Comparison of ENCODE assay signal across 17 cellular contexts in the genomic region with DNA sequence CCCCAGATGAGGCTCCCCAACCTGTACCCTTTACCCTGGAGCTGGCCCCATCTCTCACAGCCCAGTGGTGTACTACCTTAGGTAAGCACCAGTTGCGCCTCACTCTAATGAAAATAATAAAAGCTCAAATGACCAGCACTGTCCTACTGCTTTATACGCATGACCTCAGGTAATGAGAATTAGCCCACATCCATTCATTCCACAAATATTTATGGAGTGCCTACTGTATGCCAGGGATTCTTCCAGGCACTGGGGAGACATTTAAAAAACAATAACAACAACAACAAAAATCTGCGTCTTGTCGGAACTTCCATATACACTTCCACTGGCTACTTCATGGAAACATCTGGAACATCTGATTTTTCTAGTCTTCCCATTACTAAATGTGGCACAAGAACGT. TPM values are rescaled to one million over a fixed set of nuclear protein-coding genes. Genes with fewer than 3 reads are reported as not detected.
DNase-seq lines count a peak whose midpoint lies in the region; ATAC-seq, FAIRE-seq and TF ChIP-seq lines count a peak whose summit lies in the region.
"Had no signal": no experiment of that assay in that cellular context is flagged by ENCODE, and none has a peak within 500 bp of the region (broad histone marks: within the 10 kb centered on the region; RNA-seq: fewer than 3 reads in every experiment).

No MANE protein-coding gene starts in this region.

- H3K36me3 ChIP-seq in CD8-positive, alpha-beta T cell (ENCODE audit: insufficient read depth, low read length), result no peaks in the 10 kb centered on the region
- H3K36me3 ChIP-seq in HUES64 (ENCODE audit: insufficient read depth, low read length), result no peaks in the 10 kb centered on the region
- H3K36me3 ChIP-seq in endothelial cell of umbilical vein (ENCODE audit: control insufficient read depth in 2 of 2, extremely low read depth in 1 of 2, insufficient read depth in 2 of 2, low read length in 2 of 2), result no peaks in the 10 kb centered on the region
- peaks cover 3% of the 10 kb centered on the region for H3K36me3 ChIP-seq in osteoblast (ENCODE audit: insufficient read depth, low read length)

- dilution Hi-C loops in endothelial cell of umbilical vein (cut with MboI; ENCODE audit: extremely low pct_ligation_motif_present, low sequenced_read_pairs), result no loop called here

- no peaks in the 10 kb centered on the region for H3K27me3 Mint-ChIP-seq in CD8-positive, alpha-beta T cell (ENCODE audit: low read depth)
- no peaks in the 10 kb centered on the region for H3K27me3 Mint-ChIP-seq in T-helper 17 cell

- peak; percentile 40 for FAIRE-seq in endothelial cell of umbilical vein (lab: Jason Lieb, UNC)
- FAIRE-seq: GM12891 had no signal

- TF ChIP-seq CTCF in CD8-positive, alpha-beta T cell (IDR thresholded peaks at IDR 0.05), result no peak
- TF ChIP-seq CTCF in endothelial cell of umbilical vein (IDR thresholded peaks at IDR 0.05; ENCODE audit: extremely low read depth in 1 of 2, insufficient read depth in 1 of 2, low read depth in 1 of 2, low read length in 2 of 2), result no peak
- TF ChIP-seq CTCF in osteoblast (IDR thresholded peaks at IDR 0.05; ENCODE audit: extremely low read depth, low read depth, low read length), result no peak
- TF ChIP-seq CTCF in GM13976 (IDR thresholded peaks at IDR 0.05; ENCODE audit: borderline replicate concordance, control extremely low read depth, extremely low read depth, insufficient read depth, missing control alignments), result no peak

- POLR2A ChIA-PET in CD8-positive, alpha-beta T cell (lab: Charles Lee), result no interaction called here
- POLR2A ChIA-PET in endothelial cell of umbilical vein (lab: Charles Lee), result no interaction called here

- H3K27ac Mint-ChIP-seq in CD8-positive, alpha-beta T cell, result peak overlapping the region; percentile 18
- no peak overlapping the region for H3K27ac Mint-ChIP-seq in T-helper 17 cell

- H3K9me1 ChIP-seq in endothelial cell of umbilical vein (replicated peaks; ENCODE audit: control insufficient read depth, extremely low read depth, insufficient read depth, low read length), result no peaks in the 10 kb centered on the region

- intact Hi-C loops in CD8-positive, alpha-beta T cell (cut with DNase I, micrococcal nuclease), result no loop called here
- intact Hi-C loops in endothelial cell of umbilical vein (cut with micrococcal nuclease), result no loop called here

- ATAC-seq in CD8-positive, alpha-beta T cell, result no peak
- no peak for ATAC-seq in T-helper 17 cell

- no peaks in the 10 kb centered on the region for H3K9me3 ChIP-seq in CD8-positive, alpha-beta T cell (ENCODE audit: low read length)
- H3K9me3 ChIP-seq in HUES64 (ENCODE audit: insufficient read depth, low read depth, low read length) (no peaks in the 10 kb centered on the region), endothelial cell of umbilical vein (replicated peaks; ENCODE audit: control insufficient read depth, insufficient read depth, low read length) (no peaks in the 10 kb centered on the region), osteoblast (ENCODE audit: low read depth, low read length) (no peaks in the 10 kb centered on the region), T-helper 17 cell (ENCODE audit: control insufficient read depth, low read length, poor library complexity, severe bottlenecking) (no peaks in the 10 kb centered on the region)

- H3K4me3 ChIP-seq in CD8-positive, alpha-beta T cell (ENCODE audit: low read depth, low read length), result no peak overlapping the region
- H3K4me3 ChIP-seq in HUES64 (ENCODE audit: low read length) (no peak overlapping the region), endothelial cell of umbilical vein (replicated peaks in 1 of 3; ENCODE audit: insufficient read depth in 1 of 3, low read depth in 1 of 3, low read length in 3 of 3) (no peak overlapping the region), osteoblast (ENCODE audit: insufficient read depth, low read length) (no peak overlapping the region)

- no peak overlapping the region for H3K4me3 Mint-ChIP-seq in CD8-positive, alpha-beta T cell
- H3K4me3 Mint-ChIP-seq in T-helper 17 cell, result no peak overlapping the region

- H2AFZ ChIP-seq in endothelial cell of umbilical vein (ENCODE audit: low read depth, low read length), result no peak overlapping the region
- no peak overlapping the region for H2AFZ ChIP-seq in osteoblast (ENCODE audit: low read length)

- CTCF ChIA-PET in CD8-positive, alpha-beta T cell (lab: Charles Lee), result interaction anchor here (1.5 kb wide), 2 partner anchors 19 to 85 kb away, joined by 3 to 7 read pairs; no protein-coding TSS in a partner anchor
- CTCF ChIA-PET in endothelial cell of umbilical vein (lab: Charles Lee), result interaction anchor here (0.9 to 2.1 kb wide), 5 partner anchors 14 to 167 kb away, joined by 3 to 9 read pairs (median 3); no protein-coding TSS in a partner anchor

- in situ Hi-C loops in GM13976 (cut with MboI; ENCODE audit: low sequenced_read_pairs, unreplicated experiment), result no loop called here

- H3K4me2 ChIP-seq in endothelial cell of umbilical vein (ENCODE audit: insufficient read depth, low read length) (peak overlapping the region; percentile 50), osteoblast (ENCODE audit: insufficient read depth, low read length) (no peak overlapping the region)

- H4K20me1 ChIP-seq in endothelial cell of umbilical vein (replicated peaks; ENCODE audit: control insufficient read depth, extremely low read depth, insufficient read depth, low read length) (no peaks in the 10 kb centered on the region), osteoblast (ENCODE audit: insufficient read depth, low read length) (peaks cover 55% of the 10 kb centered on the region)

- no peak overlapping the region for H3K27ac ChIP-seq in CD8-positive, alpha-beta T cell (ENCODE audit: low read depth, low read length)
- H3K27ac ChIP-seq in HUES64 (ENCODE audit: low read depth, low read length), result peak overlapping the region; percentile 59; the same call in 1 of the 2 replicates
- peak overlapping the region; percentile 80 for H3K27ac ChIP-seq in endothelial cell of umbilical vein (ENCODE audit: insufficient read depth, low read depth, low read length)
- H3K27ac ChIP-seq in osteoblast (ENCODE audit: low read depth, low read length), result peak overlapping the region; percentile 1

- H3K79me2 ChIP-seq in endothelial cell of umbilical vein (ENCODE audit: control insufficient read depth, insufficient read depth, low read length) (peaks cover 83% of the 10 kb centered on the region), osteoblast (ENCODE audit: insufficient read depth, low read length) (peaks cover 99% of the 10 kb centered on the region)

- no peaks in the 10 kb centered on the region for H3K9me3 Mint-ChIP-seq in CD8-positive, alpha-beta T cell

- BruUV-seq in endothelial cell of umbilical vein (replicated peaks; lab: Mats Ljungman, UMichigan), result no TSS peak

- DNase-seq in CD8-positive, alpha-beta T cell, result no peak
- no peak for DNase-seq in endothelial cell of umbilical vein (ENCODE audit: low read depth, low spot score)
- DNase-seq in osteoblast (ENCODE audit: insufficient read length, low spot score, missing footprints), result no peak
- DNase-seq in C1 segment of cervical spinal cord (lab: John Stamatoyannopoulos, UW), result no peak
- DNase-seq in T-helper 17 cell, result no peak
- DNase-seq in GM13976 (ENCODE audit: low spot score), result no peak
- DNase-seq: DMS 273 treated with DMSO at 0.1 percent for 48 hours, GF-D8, NCI-H2029, NCI-H2171 treated with DMSO at 0.1 percent for 48 hours, NCI-H446 treated with DMSO at 0.1 percent for 48 hours, NCI-H748 treated with DMSO at 0.1 percent for 48 hours, OCI-M1, RPMI8226, SIG-M5 had no signal

- no peak for TF ChIP-seq POLR2A in endothelial cell of umbilical vein (IDR thresholded peaks at IDR 0.05; ENCODE audit: low read depth, low read length)

- H3K4me1 ChIP-seq in CD8-positive, alpha-beta T cell (ENCODE audit: insufficient read depth, low read length), result peaks cover 49% of the 10 kb centered on the region
- H3K4me1 ChIP-seq in HUES64 (ENCODE audit: insufficient read depth, low read length) (peaks cover 20% of the 10 kb centered on the region), endothelial cell of umbilical vein (ENCODE audit: control insufficient read depth, extremely low read depth, insufficient read depth, low read length) (peaks cover 24% of the 10 kb centered on the region), osteoblast (ENCODE audit: insufficient read depth, low read length) (peaks cover 27% of the 10 kb centered on the region)

- 92% methylated on average over 5 of the region's 5 CpGs for WGBS in HUES64

- peaks cover 27% of the 10 kb centered on the region for H3K36me3 Mint-ChIP-seq in CD8-positive, alpha-beta T cell
- H3K36me3 Mint-ChIP-seq in T-helper 17 cell (ENCODE audit: low read depth), result peaks cover 2% of the 10 kb centered on the region

- H3K27me3 ChIP-seq in CD8-positive, alpha-beta T cell (ENCODE audit: insufficient read depth, low read length), result no peaks in the 10 kb centered on the region
- no peaks in the 10 kb centered on the region for H3K27me3 ChIP-seq in HUES64 (ENCODE audit: insufficient read depth, low read length)
- no peaks in the 10 kb centered on the region for H3K27me3 ChIP-seq in endothelial cell of umbilical vein (ENCODE audit: control insufficient read depth in 2 of 2, insufficient read depth in 2 of 2, low read length in 2 of 2)
- no peaks in the 10 kb centered on the region for H3K27me3 ChIP-seq in osteoblast (ENCODE audit: insufficient read depth, low read length)

- peaks cover 86% of the 10 kb centered on the region for H3K4me1 Mint-ChIP-seq in CD8-positive, alpha-beta T cell (ENCODE audit: low read depth)
- peaks cover 38% of the 10 kb centered on the region for H3K4me1 Mint-ChIP-seq in T-helper 17 cell

- no peak overlapping the region for H3K9ac ChIP-seq in HUES64 (ENCODE audit: low read depth, low read length)
- peak overlapping the region; percentile 63 for H3K9ac ChIP-seq in endothelial cell of umbilical vein (replicated peaks; ENCODE audit: extremely low read depth, insufficient read depth, low read length)

TF ChIP-seq in endothelial cell of umbilical vein, 7 proteins besides CTCF, POLR2A, EP300 and RAD21 (continues in another document):
- TF ChIP-seq EZH2 (IDR thresholded peaks at IDR 0.05; ENCODE audit: borderline replicate concordance, low read depth, low read length, severe bottlenecking), result no peak

RNA-seq across cellular contexts. Expression of a gene that starts 20.8 kb away (rescaled TPM):
- total RNA-seq in CD8-positive, alpha-beta T cell, result 10 to 100 TPM; 25.0 to 25.6 TPM
- 5.9 TPM for polyA plus RNA-seq in HUES64 (2013, experiment 1 of 2)
- polyA plus RNA-seq in HUES64 (2013, experiment 2 of 2), result 7.5 TPM
- total RNA-seq in endothelial cell of umbilical vein (68.1 and 77.4 TPM in 2 replicates), osteoblast (47.1 and 57.2 TPM in 2 replicates), T-helper 17 cell (10 to 100 TPM; 44.2 TPM)
- polyA plus RNA-seq in endothelial cell of umbilical vein, result 56.5 and 67.3 TPM in 2 replicates
- polyA plus RNA-seq in endothelial cell of umbilical vein (2011; cell fraction: cytosol; rRNA removed), result 40.8 and 44.2 TPM in 2 replicates
- polyA plus RNA-seq in endothelial cell of umbilical vein (2011; cell fraction: nucleus; rRNA removed), result 34.7 and 39.6 TPM in 2 replicates
- polyA plus RNA-seq in endothelial cell of umbilical vein (2012), result 79.1 and 104 TPM in 2 replicates
- polyA minus RNA-seq in endothelial cell of umbilical vein, result 17.4 and 19.0 TPM in 2 replicates
- 48.7 TPM for polyA minus RNA-seq in endothelial cell of umbilical vein (2011; cell fraction: cytosol; rRNA and poly(A)+ RNA removed)
- polyA minus RNA-seq in endothelial cell of umbilical vein (2011; cell fraction: nucleus; rRNA and poly(A)+ RNA removed), result 8.8 and 14.8 TPM in 2 replicates
